In genomic region chr11:19243601-19244000, GRCh38 we compare ENCODE assay signal across 24 cellular contexts. TPM values are rescaled to one million over a fixed set of nuclear protein-coding genes. Genes with fewer than 3 reads are reported as not detected.
DNase-seq lines count a peak whose midpoint lies in the region; ATAC-seq, FAIRE-seq and TF ChIP-seq lines count a peak whose summit lies in the region.
"Had no signal": no experiment of that assay in that cellular context is flagged by ENCODE, and none has a peak within 500 bp of the region (broad histone marks: within the 10 kb centered on the region; RNA-seq: fewer than 3 reads in every experiment).

No MANE protein-coding gene starts in this region.

- H3K4me1 ChIP-seq in HepG2 (ENCODE audit: insufficient read depth, low read length) (peaks cover 35% of the 10 kb centered on the region), right lobe of liver (peaks cover 0 to 26% (median 0%) of the 10 kb centered on the region in 4 donors), GM12878 (ENCODE audit: control insufficient read depth, insufficient read depth, low read length) (peaks cover 19% of the 10 kb centered on the region)

- H3K36me3 ChIP-seq in HepG2 (replicated peaks in 1 of 2; ENCODE audit: control insufficient read depth in 1 of 2, insufficient read depth in 2 of 2, low read length in 2 of 2): no peaks in the 10 kb centered on the region
- H3K36me3 ChIP-seq in right lobe of liver: no peaks in the 10 kb centered on the region
- 0 out of 4 replicates have a peak, but pooled peaks cover 0 to 2% of the 10 kb centered on the region in 2 experiments for H3K36me3 ChIP-seq in GM12878 (ENCODE audit: control insufficient read depth in 2 of 2, insufficient read depth in 2 of 2, low read length in 1 of 2)
- H3K36me3 ChIP-seq: heart right ventricle, lower lobe of right lung, WERI-Rb-1 had no signal

- H3K9me3 ChIP-seq in HepG2 (ENCODE audit: low read length) (no peaks in the 10 kb centered on the region), right lobe of liver (no peaks in the 10 kb centered on the region), GM12878 (replicated peaks; ENCODE audit: control insufficient read depth, insufficient read depth, low read length) (no peaks in the 10 kb centered on the region)
- H3K9me3 ChIP-seq: heart right ventricle, lower lobe of right lung had no signal

- H2AFZ ChIP-seq in HepG2 (ENCODE audit: low read length) (no peak overlapping the region), GM12878 (ENCODE audit: control insufficient read depth, low read depth, low read length) (no peak overlapping the region)

- no peak overlapping the region for H3K4me3 ChIP-seq in HepG2 (replicated peaks in 1 of 3; ENCODE audit: insufficient read depth in 1 of 3, low read depth in 2 of 3, low read length in 3 of 3)
- no peak overlapping the region for H3K4me3 ChIP-seq in right lobe of liver
- no peak overlapping the region for H3K4me3 ChIP-seq in GM12878
- H3K4me3 ChIP-seq: heart right ventricle, lower lobe of right lung had no signal

- ATAC-seq in HepG2 (no peak), right lobe of liver (no peak), GM12878 (no peak), HG03342 (IDR thresholded peaks at IDR 0.05; ENCODE audit: unreplicated experiment) (no peak), HG02610 (IDR thresholded peaks at IDR 0.05; ENCODE audit: unreplicated experiment) (no peak), HG02840 (IDR thresholded peaks at IDR 0.05; ENCODE audit: low FRiP score, unreplicated experiment) (no peak)
- ATAC-seq: heart right ventricle, T-cell had no signal

- intact Hi-C loops in HepG2 (cut with micrococcal nuclease; ENCODE audit: unreplicated experiment) (no loop called here), right lobe of liver (cut with DNase I) (no loop called here), GM12878 (cut with micrococcal nuclease; ENCODE audit: unreplicated experiment) (loop anchor here (5.0 kb wide), 1 partner anchor 166 kb away; no protein-coding TSS in a partner anchor)

- H3K27me3 ChIP-seq in HepG2 (ENCODE audit: control insufficient read depth in 1 of 2, insufficient read depth in 2 of 2, low read length in 2 of 2) (no peaks in the 10 kb centered on the region; a peak in 1 of 5 replicates), right lobe of liver (peaks cover 0 to 26% of the 10 kb centered on the region in 2 donors), GM12878 (replicated peaks in 1 of 2; ENCODE audit: control insufficient read depth in 2 of 2, insufficient read depth in 2 of 2, low read length in 1 of 2) (no peaks in the 10 kb centered on the region)

- RAD21 ChIA-PET in GM12878 (lab: Charles Lee; ENCODE audit: unreplicated experiment): no interaction called here

- H3K9ac ChIP-seq in HepG2 (ENCODE audit: insufficient read depth, low read depth, low read length) (no peak overlapping the region), GM12878 (ENCODE audit: control insufficient read depth, insufficient read depth, low read length) (no peak overlapping the region)

- SMC1A ChIA-PET in GM12878 (lab: Charles Lee; ENCODE audit: uncharacterized antibody, unreplicated experiment): no interaction called here

- TF ChIP-seq EP300 in HepG2 (IDR thresholded peaks at IDR 0.05; ENCODE audit: low read depth in 2 of 2, low read length in 2 of 2): no peak
- no peak for TF ChIP-seq EP300 in HepG2 (CRISPR knock-in tag; IDR thresholded peaks at IDR 0.05; ENCODE audit: borderline replicate concordance)
- no peak for TF ChIP-seq EP300 in GM12878 (IDR thresholded peaks at IDR 0.05; ENCODE audit: borderline replicate concordance in 1 of 2, control insufficient read depth in 1 of 2, low read depth in 2 of 2, low read length in 2 of 2)

- TF ChIP-seq POLR2A in HepG2 (IDR thresholded peaks at IDR 0.05; ENCODE audit: insufficient read depth in 1 of 2, low read depth in 2 of 2, low read length in 2 of 2): no peak
- TF ChIP-seq POLR2A in right lobe of liver (IDR thresholded peaks at IDR 0.05): no peak
- TF ChIP-seq POLR2A in GM12878 (IDR thresholded peaks at IDR 0.05; ENCODE audit: low read depth, low read length): no peak

- FAIRE-seq in HepG2 (lab: Jason Lieb, UNC): no peak
- FAIRE-seq in GM12878 (lab: Jason Lieb, UNC): no peak
- FAIRE-seq: GM18507 had no signal

- no TSS peak for BruUV-seq in HepG2 (replicated peaks; lab: Mats Ljungman, UMichigan)
- no TSS peak for BruUV-seq in GM12878 (replicated peaks; lab: Mats Ljungman, UMichigan)

- in situ Hi-C loops in HepG2 (cut with HindIII; ENCODE audit: extremely low pct_ligation_motif_present, low pct_unique_long_range_greater_than_20kb) (no loop called here), GM12878 (cut with MboI) (no loop called here)

- H3K27ac ChIP-seq in HepG2 (ENCODE audit: extremely low read length, insufficient read depth, low read length): no peak overlapping the region
- no peak overlapping the region for H3K27ac ChIP-seq in right lobe of liver
- no peak overlapping the region for H3K27ac ChIP-seq in GM12878 (ENCODE audit: control insufficient read depth, insufficient read depth)
- H3K27ac ChIP-seq: heart right ventricle, lower lobe of right lung, WERI-Rb-1 had no signal

- H3K4me2 ChIP-seq in HepG2 (ENCODE audit: low read depth, low read length) (no peak overlapping the region), GM12878 (ENCODE audit: control insufficient read depth, insufficient read depth) (peak overlapping the region; percentile 56)

- peaks cover 9% of the 10 kb centered on the region for H3K79me2 ChIP-seq in HepG2 (ENCODE audit: insufficient read depth, low read length)
- H3K79me2 ChIP-seq in GM12878 (ENCODE audit: control insufficient read depth, insufficient read depth, low read length): peaks cover 20% of the 10 kb centered on the region

- CTCF ChIA-PET in HepG2 (lab: Yijun Ruan, JAX; ENCODE audit: low intra/inter-chr PET ratio, low total read pairs): no interaction called here
- CTCF ChIA-PET in GM12878 (lab: Yijun Ruan, JAX): no interaction called here

- POLR2A ChIA-PET in HepG2 (lab: Yijun Ruan, JAX) (no interaction called here), GM12878 (lab: Charles Lee) (no interaction called here)

- TF ChIP-seq RAD21 in HepG2 (CRISPR knock-in tag; IDR thresholded peaks at IDR 0.05) (no peak), GM12878 (IDR thresholded peaks at IDR 0.05; ENCODE audit: insufficient read depth, low read depth, low read length) (no peak)

- DNase-seq in HepG2 (ENCODE audit: low spot score): no peak
- no peak for DNase-seq in right lobe of liver
- peak; percentile 74 for DNase-seq in NOMO-1 treated with DMSO at 0.1 percent for 48 hours (lab: John Stamatoyannopoulos, UW; ENCODE audit: unreplicated experiment)
- DNase-seq in GM12878 (ENCODE audit: low read depth, low spot score): no peak
- no peak for DNase-seq in amygdala (lab: John Stamatoyannopoulos, UW)
- DNase-seq: activated CD4-positive, alpha-beta T cell treated with anti-CD3 and anti-CD28 coated beads, Interleukin-2, amount 50 U/mL, for 48 hours; activated T-cell treated with anti-CD3 and anti-CD28 coated beads for 4 hours; anterior cingulate cortex; CD8-positive, alpha-beta memory T cell; effector memory CD4-positive, alpha-beta T cell; heart right ventricle; Kasumi-1; lower lobe of right lung; NCI-H1417 treated with DMSO at 0.1 percent for 48 hours; NCI-H82; nucleus accumbens; stimulated activated CD8-positive, alpha-beta memory T cell treated with anti-CD3 and anti-CD28 coated beads, Interleukin-4, amount 100 ng/mL, for 48 hours; substantia nigra; T-cell; WERI-Rb-1 had no signal

- no peak for TF ChIP-seq CTCF in HepG2 (CRISPR knock-in tag; IDR thresholded peaks at IDR 0.05)
- TF ChIP-seq CTCF in right lobe of liver (IDR thresholded peaks at IDR 0.05): no peak
- no peak for TF ChIP-seq CTCF in GM12878 (IDR thresholded peaks at IDR 0.05 in 2 of 3, conservative IDR thresholded peaks at IDR 0.05 in 1 of 3; ENCODE audit: control insufficient read depth in 2 of 3, extremely low read depth in 1 of 3, insufficient read depth in 1 of 3, low read depth in 3 of 3, low read length in 3 of 3)

- H4K20me1 ChIP-seq in HepG2 (ENCODE audit: insufficient read depth, low read length): no peaks in the 10 kb centered on the region
- no peaks in the 10 kb centered on the region for H4K20me1 ChIP-seq in GM12878 (ENCODE audit: control insufficient read depth, insufficient read depth)

RNA-seq across cellular contexts. Expression of gene E2F8, which starts 2.9 kb away (rescaled TPM):
- total RNA-seq in HepG2 (2016; rRNA removed; fragmentation: Illumina TruSeq; extraction: Trizol) (8.9 and 9.4 TPM in 2 replicates), right lobe of liver (1 to 10 TPM in 1 of 6 experiments, under 1 TPM in 4, not detected in 1; 0.19 to 2.0 (median 0.49) TPM), GM12878 (2014; rRNA removed) (12.7 and 13.9 TPM in 2 replicates), GM12878 (2014; rRNA removed; fragmentation: Illumina TruSeq; extraction: Trizol) (16.8 TPM in 2 replicates), GM12878 (2021) (15.6 and 20.3 TPM in 2 replicates)
- total RNA-seq in HepG2 (2016; cell fraction: cytosol; rRNA removed; fragmentation: Illumina TruSeq; extraction: Trizol; ENCODE audit: low read depth): 1.0 and 1.2 TPM in 2 replicates
- total RNA-seq in HepG2 (2016; cell fraction: insoluble cytoplasmic fraction; rRNA removed; fragmentation: Illumina TruSeq; extraction: Trizol): 7.9 and 9.1 TPM in 2 replicates
- total RNA-seq in HepG2 (2016; cell fraction: membrane; rRNA removed; fragmentation: Illumina TruSeq; extraction: Trizol): 3.8 and 4.5 TPM in 2 replicates
- total RNA-seq in HepG2 (2016; cell fraction: nucleus; rRNA removed; fragmentation: Illumina TruSeq; extraction: Trizol): 15.0 and 16.1 TPM in 2 replicates
- polyA plus RNA-seq in HepG2 (2011; rRNA removed) (1.9 and 3.3 TPM in 2 replicates), GM12878 (2011; rRNA removed) (22.3 and 27.2 TPM in 2 replicates), GM12878 (2014; fragmentation: Illumina TruSeq; extraction: Trizol) (28.1 and 29.2 TPM in 2 replicates), GM12878 (2014; fragmentation: Nextera tagmentation; extraction: Ambion mirVana) (1 to 10 TPM; 8.8 to 9.2 TPM), GM12878 (2014; rRNA removed) (14.8 and 15.0 TPM in 2 replicates), GM12878 (2016; fragmentation: Nextera tagmentation; extraction: Ambion mirVana) (10 to 100 TPM; 20.3 to 22.5 TPM)
- 1.3 and 1.4 TPM in 2 replicates for polyA plus RNA-seq in HepG2 (2011; cell fraction: cytosol; rRNA removed)
- polyA plus RNA-seq in HepG2 (2011; cell fraction: nucleus; rRNA removed): 4.7 and 5.3 TPM in 2 replicates
- polyA plus RNA-seq in HepG2 (2012): 1.4 and 2.7 TPM in 2 replicates
- polyA plus RNA-seq in HepG2 (2016; cell fraction: cytosol; fragmentation: Illumina TruSeq; extraction: Trizol; ENCODE audit: low read depth): 0.82 and 0.87 TPM in 2 replicates
- 12.0 and 12.3 TPM in 2 replicates for polyA plus RNA-seq in HepG2 (2016; cell fraction: insoluble cytoplasmic fraction; fragmentation: Illumina TruSeq; extraction: Trizol; ENCODE audit: low read depth)
- 1.9 and 2.2 TPM in 2 replicates for polyA plus RNA-seq in HepG2 (2016; cell fraction: membrane; fragmentation: Illumina TruSeq; extraction: Trizol; ENCODE audit: low read depth)
- polyA plus RNA-seq in HepG2 (2016; cell fraction: nucleus; fragmentation: Illumina TruSeq; extraction: Trizol; ENCODE audit: insufficient read depth, low read depth): 16.9 and 18.0 TPM in 2 replicates
- 3.0 and 4.3 TPM in 2 replicates for polyA minus RNA-seq in HepG2 (2011; rRNA and poly(A)+ RNA removed; ENCODE audit: low replicate concordance)
- polyA minus RNA-seq in HepG2 (2011; cell fraction: cytosol; rRNA and poly(A)+ RNA removed): 1.2 and 1.7 TPM in 2 replicates
- polyA minus RNA-seq in HepG2 (2011; cell fraction: nucleus; rRNA and poly(A)+ RNA removed): 18.0 and 25.4 TPM in 2 replicates
- 21.5 and 24.7 TPM in 2 replicates for total RNA-seq in GM12878 (2013; cell fraction: nucleolus; rRNA removed)
- polyA plus RNA-seq in GM12878 (2011; ENCODE audit: low read depth): 4.1 TPM
- 17.6 and 18.3 TPM in 2 replicates for polyA plus RNA-seq in GM12878 (2011; cell fraction: cytosol; rRNA removed)
- polyA plus RNA-seq in GM12878 (2011; cell fraction: nucleus; rRNA removed): 50.2 and 52.5 TPM in 2 replicates
- polyA plus RNA-seq in GM12878 (2012): 7.0 and 7.8 TPM in 2 replicates
- 17.8 and 18.1 TPM in 2 replicates for polyA minus RNA-seq in GM12878 (2011; rRNA and poly(A)+ RNA removed)
- polyA minus RNA-seq in GM12878 (2011; cell fraction: cytosol; rRNA and poly(A)+ RNA removed): 6.0 and 10.1 TPM in 2 replicates
- polyA minus RNA-seq in GM12878 (2011; cell fraction: nucleus; rRNA and poly(A)+ RNA removed): 31.4 and 53.8 TPM in 2 replicates

RNA-seq across cellular contexts. Expression of gene CSRP3, which starts 41.8 kb away (rescaled TPM):
- not detected in 2 replicates for total RNA-seq in HepG2 (2016; rRNA removed; fragmentation: Illumina TruSeq; extraction: Trizol)
- not detected in 2 replicates for total RNA-seq in HepG2 (2016; cell fraction: cytosol; rRNA removed; fragmentation: Illumina TruSeq; extraction: Trizol; ENCODE audit: low read depth)
- total RNA-seq in HepG2 (2016; cell fraction: insoluble cytoplasmic fraction; rRNA removed; fragmentation: Illumina TruSeq; extraction: Trizol): not detected in 2 replicates
- not detected in 2 replicates for total RNA-seq in HepG2 (2016; cell fraction: membrane; rRNA removed; fragmentation: Illumina TruSeq; extraction: Trizol)
- total RNA-seq in HepG2 (2016; cell fraction: nucleus; rRNA removed; fragmentation: Illumina TruSeq; extraction: Trizol): not detected in 2 replicates
- not detected in 2 replicates for polyA plus RNA-seq in HepG2 (2011; rRNA removed)
- not detected in 2 replicates for polyA plus RNA-seq in HepG2 (2011; cell fraction: cytosol; rRNA removed)
- polyA plus RNA-seq in HepG2 (2011; cell fraction: nucleus; rRNA removed): not detected in 2 replicates
- polyA plus RNA-seq in HepG2 (2012): not detected in 2 replicates
- polyA plus RNA-seq in HepG2 (2016; cell fraction: cytosol; fragmentation: Illumina TruSeq; extraction: Trizol; ENCODE audit: low read depth): not detected in 2 replicates
- not detected in 2 replicates for polyA plus RNA-seq in HepG2 (2016; cell fraction: insoluble cytoplasmic fraction; fragmentation: Illumina TruSeq; extraction: Trizol; ENCODE audit: low read depth)
- not detected in 2 replicates for polyA plus RNA-seq in HepG2 (2016; cell fraction: membrane; fragmentation: Illumina TruSeq; extraction: Trizol; ENCODE audit: low read depth)
- not detected in 2 replicates for polyA plus RNA-seq in HepG2 (2016; cell fraction: nucleus; fragmentation: Illumina TruSeq; extraction: Trizol; ENCODE audit: insufficient read depth, low read depth)
- not detected in 2 replicates for polyA minus RNA-seq in HepG2 (2011; rRNA and poly(A)+ RNA removed; ENCODE audit: low replicate concordance)
- polyA minus RNA-seq in HepG2 (2011; cell fraction: cytosol; rRNA and poly(A)+ RNA removed): not detected in 2 replicates
- not detected in 2 replicates for polyA minus RNA-seq in HepG2 (2011; cell fraction: nucleus; rRNA and poly(A)+ RNA removed)
- under 1 TPM in 2 of 6 experiments, not detected in 4; 0.22 to 0.81 TPM for total RNA-seq in right lobe of liver
- not detected in 2 replicates for total RNA-seq in GM12878 (2013; cell fraction: nucleolus; rRNA removed)
- total RNA-seq in GM12878 (2014; rRNA removed): not detected in 2 replicates
- not detected in 2 replicates for total RNA-seq in GM12878 (2014; rRNA removed; fragmentation: Illumina TruSeq; extraction: Trizol)
- total RNA-seq in GM12878 (2021): not detected in 2 replicates
- not detected for polyA plus RNA-seq in GM12878 (2011; ENCODE audit: low read depth)
- not detected in 2 replicates for polyA plus RNA-seq in GM12878 (2011; rRNA removed)
- not detected in 2 replicates for polyA plus RNA-seq in GM12878 (2011; cell fraction: cytosol; rRNA removed)
- polyA plus RNA-seq in GM12878 (2011; cell fraction: nucleus; rRNA removed): not detected in 2 replicates
- not detected in 2 replicates for polyA plus RNA-seq in GM12878 (2012)
- not detected in 2 replicates for polyA plus RNA-seq in GM12878 (2014; fragmentation: Illumina TruSeq; extraction: Trizol)
- not detected for polyA plus RNA-seq in GM12878 (2014; fragmentation: Nextera tagmentation; extraction: Ambion mirVana)
- polyA plus RNA-seq in GM12878 (2014; rRNA removed): not detected in 2 replicates
- polyA plus RNA-seq in GM12878 (2016; fragmentation: Nextera tagmentation; extraction: Ambion mirVana): not detected
- not detected in 2 replicates for polyA minus RNA-seq in GM12878 (2011; rRNA and poly(A)+ RNA removed)
- not detected in 2 replicates for polyA minus RNA-seq in GM12878 (2011; cell fraction: cytosol; rRNA and poly(A)+ RNA removed)
- polyA minus RNA-seq in GM12878 (2011; cell fraction: nucleus; rRNA and poly(A)+ RNA removed): not detected in 2 replicates
- total RNA-seq: CD8-positive, alpha-beta memory T cell; lower lobe of right lung; T-cell had no signal
- polyA plus RNA-seq: CD8-positive, alpha-beta memory T cell had no signal
